10 cellular contexts compared by ENCODE assay signal in genomic region chr14:94175403-94176146, GRCh38. TPM values are rescaled to one million over a fixed set of nuclear protein-coding genes. Genes with fewer than 3 reads are reported as not detected.
DNase-seq lines count a peak whose midpoint lies in the region; ATAC-seq and TF ChIP-seq lines count a peak whose summit lies in the region.
"Had no signal": no experiment of that assay in that cellular context is flagged by ENCODE, and none has a peak within 500 bp of the region (broad histone marks: within the 10 kb centered on the region; RNA-seq: fewer than 3 reads in every experiment).

No MANE protein-coding gene starts in this region.

- no peak for TF ChIP-seq CTCF in type B pancreatic cell (conservative IDR thresholded peaks at IDR 0.05)

- no peaks in the 10 kb centered on the region for H3K27me3 Mint-ChIP-seq in activated naive CD4-positive, alpha-beta T cell treated with anti-CD3 and anti-CD28 coated beads for 36 hours (ENCODE audit: low read depth)
- peaks cover 58% of the 10 kb centered on the region for H3K27me3 Mint-ChIP-seq in activated naive CD8-positive, alpha-beta T cell treated with anti-CD3 and anti-CD28 coated beads, Interleukin-2, amount 10 ng/mL, durations not matched to agents 7 days and 5 days
- peaks cover 83% of the 10 kb centered on the region for H3K27me3 Mint-ChIP-seq in type B pancreatic cell

- H3K4me1 Mint-ChIP-seq in activated naive CD4-positive, alpha-beta T cell treated with anti-CD3 and anti-CD28 coated beads for 36 hours (ENCODE audit: low read depth), result peaks cover 47% of the 10 kb centered on the region
- peaks cover 17% of the 10 kb centered on the region for H3K4me1 Mint-ChIP-seq in activated naive CD8-positive, alpha-beta T cell treated with anti-CD3 and anti-CD28 coated beads, Interleukin-2, amount 10 ng/mL, durations not matched to agents 7 days and 5 days
- H3K4me1 Mint-ChIP-seq in type B pancreatic cell (ENCODE audit: unreplicated experiment), result peaks cover 7% of the 10 kb centered on the region

- ATAC-seq in activated naive CD8-positive, alpha-beta T cell treated with anti-CD3 and anti-CD28 coated beads, Interleukin-2, amount 10 ng/mL, durations not matched to agents 7 days and 5 days (ENCODE audit: low read depth), result no peak
- no peak for ATAC-seq in GM18519 (IDR thresholded peaks at IDR 0.05; ENCODE audit: low FRiP score, unreplicated experiment)

- no peaks in the 10 kb centered on the region for H3K36me3 Mint-ChIP-seq in activated naive CD4-positive, alpha-beta T cell treated with anti-CD3 and anti-CD28 coated beads for 36 hours (ENCODE audit: low read depth)
- peaks cover 1% of the 10 kb centered on the region for H3K36me3 Mint-ChIP-seq in activated naive CD8-positive, alpha-beta T cell treated with anti-CD3 and anti-CD28 coated beads, Interleukin-2, amount 10 ng/mL, durations not matched to agents 7 days and 5 days
- no peaks in the 10 kb centered on the region for H3K36me3 Mint-ChIP-seq in type B pancreatic cell

- peak overlapping the region; percentile 76 for H3K4me3 Mint-ChIP-seq in activated naive CD4-positive, alpha-beta T cell treated with anti-CD3 and anti-CD28 coated beads for 36 hours
- peak overlapping the region; percentile 77 for H3K4me3 Mint-ChIP-seq in activated naive CD8-positive, alpha-beta T cell treated with anti-CD3 and anti-CD28 coated beads, Interleukin-2, amount 10 ng/mL, durations not matched to agents 7 days and 5 days
- H3K4me3 Mint-ChIP-seq in type B pancreatic cell, result peak overlapping the region; percentile 83

- intact Hi-C loops in activated naive CD4-positive, alpha-beta T cell treated with anti-CD3 and anti-CD28 coated beads for 36 hours (cut with micrococcal nuclease), result loop anchor here (1.0 to 10.0 kb wide), 6 partner anchors 94 to 1087 kb away; partner anchors contain the start of genes DDX24, IFI27L1, LYSET and MOAP1

- no peaks in the 10 kb centered on the region for H3K9me3 Mint-ChIP-seq in activated naive CD4-positive, alpha-beta T cell treated with anti-CD3 and anti-CD28 coated beads for 36 hours
- no peaks in the 10 kb centered on the region for H3K9me3 Mint-ChIP-seq in activated naive CD8-positive, alpha-beta T cell treated with anti-CD3 and anti-CD28 coated beads, Interleukin-2, amount 10 ng/mL, durations not matched to agents 7 days and 5 days
- no peaks in the 10 kb centered on the region for H3K9me3 Mint-ChIP-seq in type B pancreatic cell

- POLR2A ChIA-PET in activated naive CD8-positive, alpha-beta T cell treated with anti-CD3 and anti-CD28 coated beads, Interleukin-2, amount 10 ng/mL, durations not matched to agents 7 days and 5 days (lab: Charles Lee), result no interaction called here

- CTCF ChIA-PET in activated naive CD4-positive, alpha-beta T cell treated with anti-CD3 and anti-CD28 coated beads for 36 hours (lab: Charles Lee), result interaction anchor here (1.1 to 1.6 kb wide), 4 partner anchors 33 to 45 kb away, joined by 4 to 7 read pairs (median 5); no protein-coding TSS in a partner anchor

- H3K27ac Mint-ChIP-seq in activated naive CD4-positive, alpha-beta T cell treated with anti-CD3 and anti-CD28 coated beads for 36 hours, result peak overlapping the region; percentile 62
- peak overlapping the region; percentile 43 for H3K27ac Mint-ChIP-seq in activated naive CD8-positive, alpha-beta T cell treated with anti-CD3 and anti-CD28 coated beads, Interleukin-2, amount 10 ng/mL, durations not matched to agents 7 days and 5 days
- H3K27ac Mint-ChIP-seq in type B pancreatic cell, result no peak overlapping the region

- DNase-seq in activated naive CD4-positive, alpha-beta T cell treated with anti-CD3 and anti-CD28 coated beads for 36 hours, result no peak
- DNase-seq in activated naive CD4-positive, alpha-beta T cell (lab: John Stamatoyannopoulos, UW), result no peak
- no peak for DNase-seq in activated naive CD8-positive, alpha-beta T cell treated with anti-CD3 and anti-CD28 coated beads, Interleukin-2, amount 10 ng/mL, durations not matched to agents 7 days and 5 days
- DNase-seq in left kidney (ENCODE audit: low read depth, low spot score) (peak; percentile 38), type B pancreatic cell (ENCODE audit: extremely low spot score, unreplicated experiment) (no peak), NAMALWA (ENCODE audit: low spot score) (no peak)
- DNase-seq in stimulated activated naive CD4-positive, alpha-beta T cell treated with Interleukin-2 at 50 U/mL for 16 hours (lab: John Stamatoyannopoulos, UW), result no peak
- DNase-seq: DND-41, NCI-H1436 had no signal

RNA-seq across cellular contexts. Expression of gene PPP4R4, which starts 1.5 kb away (rescaled TPM):
- total RNA-seq in activated naive CD4-positive, alpha-beta T cell treated with anti-CD3 and anti-CD28 coated beads for 36 hours, result 10 to 100 TPM; 13.2 to 13.9 TPM
- total RNA-seq in activated naive CD8-positive, alpha-beta T cell treated with anti-CD3 and anti-CD28 coated beads, Interleukin-2, amount 10 ng/mL, durations not matched to agents 7 days and 5 days, result under 1 TPM; 0.47 to 0.57 TPM
- 1.3 and 1.9 TPM in 2 replicates for total RNA-seq in type B pancreatic cell (ENCODE audit: low replicate concordance)

RNA-seq across cellular contexts. Expression of gene IFI27L2, which starts 46.2 kb away (rescaled TPM):
- total RNA-seq in activated naive CD4-positive, alpha-beta T cell treated with anti-CD3 and anti-CD28 coated beads for 36 hours, result 10 to 100 TPM; 67.0 to 73.4 TPM
- 10 to 100 TPM; 76.4 to 77.9 TPM for total RNA-seq in activated naive CD8-positive, alpha-beta T cell treated with anti-CD3 and anti-CD28 coated beads, Interleukin-2, amount 10 ng/mL, durations not matched to agents 7 days and 5 days
- total RNA-seq in type B pancreatic cell (ENCODE audit: low replicate concordance), result 14.8 and 28.2 TPM in 2 replicates
